ENCODE assay signal across 17 cellular contexts in genomic region chr7:49580000-49580399, GRCh38.
DNase-seq lines count a peak whose midpoint lies in the region; ATAC-seq and TF ChIP-seq lines count a peak whose summit lies in the region.
"Had no signal": no experiment of that assay in that cellular context is flagged by ENCODE, and none has a peak within 500 bp of the region (broad histone marks: within the 10 kb centered on the region; RNA-seq: fewer than 3 reads in every experiment).

No MANE protein-coding gene starts in this region.

- peaks cover 16% of the 10 kb centered on the region for H3K9me3 Mint-ChIP-seq in WTC11

- WGBS in adrenal gland, 4 donors, result 44 to 86% (median 52%) methylated on average over 16 of the region's 16 CpGs

- H3K27ac ChIP-seq in adrenal gland, result no peak overlapping the region
- H3K27ac ChIP-seq: 22Rv1, BLaER1, Peyer's patch had no signal

- H3K27me3 ChIP-seq in adrenal gland, result no peaks in the 10 kb centered on the region
- H3K27me3 ChIP-seq: BLaER1, Peyer's patch had no signal

- H3K36me3 Mint-ChIP-seq in WTC11, result no peaks in the 10 kb centered on the region

- peaks cover 4% of the 10 kb centered on the region; the same call in 1 of the 2 replicates for H3K4me1 Mint-ChIP-seq in WTC11

- H3K4me1 ChIP-seq in adrenal gland (replicated peaks in 1 of 2), result no peaks in the 10 kb centered on the region
- H3K4me1 ChIP-seq: BLaER1, HAP-1, Peyer's patch had no signal

- H3K27ac Mint-ChIP-seq in WTC11, result no peak overlapping the region

- CTCF ChIA-PET in WTC11 (lab: Charles Lee), result no interaction called here

- no peak overlapping the region for H3K4me3 Mint-ChIP-seq in WTC11

- ATAC-seq in Right ventricle myocardium inferior, result no peak
- ATAC-seq in Right ventricle myocardium superior (ENCODE audit: poor library complexity), result no peak
- peak; percentile 97 for ATAC-seq in WTC11
- ATAC-seq in GM18861 (IDR thresholded peaks at IDR 0.05; ENCODE audit: unreplicated experiment), result no peak

- intact Hi-C loops in Right ventricle myocardium inferior (cut with DNase I) (no loop called here), Right ventricle myocardium superior (cut with DNase I) (no loop called here), adrenal gland (cut with DNase I) (no loop called here)

- TF ChIP-seq CTCF in WTC11 (IDR thresholded peaks at IDR 0.05), result no peak
- TF ChIP-seq CTCF in adrenal gland (IDR thresholded peaks at IDR 0.05), result no peak

- H3K36me3 ChIP-seq in adrenal gland (replicated peaks in 1 of 2), result no peaks in the 10 kb centered on the region
- H3K36me3 ChIP-seq: BLaER1, HAP-1, Peyer's patch had no signal

- no peaks in the 10 kb centered on the region for H3K9me3 ChIP-seq in adrenal gland (replicated peaks in 1 of 3)
- H3K9me3 ChIP-seq: BLaER1, HAP-1, Peyer's patch had no signal

- H3K4me3 ChIP-seq in adrenal gland, result no peak overlapping the region
- H3K4me3 ChIP-seq: BLaER1, HAP-1, Peyer's patch had no signal

- H3K27me3 Mint-ChIP-seq in WTC11 (ENCODE audit: low read depth), result no peaks in the 10 kb centered on the region; the same call in 1 of the 2 replicates

- TF ChIP-seq POLR2A in adrenal gland (IDR thresholded peaks at IDR 0.05), result no peak

- DNase-seq in Right ventricle myocardium inferior (ENCODE audit: missing footprints) (peak; percentile 65), Right ventricle myocardium superior (no peak), WTC11 (ENCODE audit: low spot score) (peak; percentile 67), islet precursor cell (peak; percentile 53), adrenal gland (no peak), NK-92 (lab: John Stamatoyannopoulos, UW; ENCODE audit: unreplicated experiment) (no peak), occipital lobe (lab: John Stamatoyannopoulos, UW) (no peak)
- DNase-seq: NCI-H146, NCI-H2107, NCI-H69, Peyer's patch, SIG-M5, SW 1271 had no signal

- POLR2A ChIA-PET in WTC11 (lab: Charles Lee), result no interaction called here

TF ChIP-seq in WTC11, 78 proteins besides CTCF, POLR2A, EP300 and RAD21 (continues in another document):
- TF ChIP-seq NFE2L1 (CRISPR knock-in tag; IDR thresholded peaks at IDR 0.05) (no peak), ZNF532 (CRISPR knock-in tag; IDR thresholded peaks at IDR 0.05; ENCODE audit: borderline replicate concordance) (no peak), ZNF425 (CRISPR knock-in tag; conservative IDR thresholded peaks at IDR 0.05) (no peak), ESRRA (CRISPR knock-in tag; IDR thresholded peaks at IDR 0.05; ENCODE audit: borderline replicate concordance) (no peak), HMGA2 (CRISPR knock-in tag; IDR thresholded peaks at IDR 0.05) (no peak), OVOL2 (CRISPR knock-in tag; IDR thresholded peaks at IDR 0.05; ENCODE audit: borderline replicate concordance) (no peak), ATF6 (CRISPR knock-in tag; IDR thresholded peaks at IDR 0.05) (no peak), CDX4 (CRISPR knock-in tag; IDR thresholded peaks at IDR 0.05; ENCODE audit: borderline replicate concordance) (no peak), GTF2I (CRISPR knock-in tag; conservative IDR thresholded peaks at IDR 0.05) (no peak), ERG (CRISPR knock-in tag; IDR thresholded peaks at IDR 0.05) (no peak), USF2 (CRISPR knock-in tag; IDR thresholded peaks at IDR 0.05) (peak; percentile 44; the same call in 1 of the 2 replicates), FOXP1 (CRISPR knock-in tag; IDR thresholded peaks at IDR 0.05; ENCODE audit: borderline replicate concordance) (0 out of 2 replicates have a peak, but pooled peaks have one; percentile 21)

Comparison
In these comparisons a context has a peak if more than half of its experiments do, and no peak if none do; other contexts are left out.
1. DNase-seq: peak in Right ventricle myocardium inferior (single experiment), WTC11 (single experiment) and islet precursor cell (single experiment); none in Right ventricle myocardium superior (single experiment), adrenal gland (0 of 7), NK-92 (single experiment) and occipital lobe (single experiment).